ENCODE assay signal across 8 cellular contexts in the genomic region with DNA sequence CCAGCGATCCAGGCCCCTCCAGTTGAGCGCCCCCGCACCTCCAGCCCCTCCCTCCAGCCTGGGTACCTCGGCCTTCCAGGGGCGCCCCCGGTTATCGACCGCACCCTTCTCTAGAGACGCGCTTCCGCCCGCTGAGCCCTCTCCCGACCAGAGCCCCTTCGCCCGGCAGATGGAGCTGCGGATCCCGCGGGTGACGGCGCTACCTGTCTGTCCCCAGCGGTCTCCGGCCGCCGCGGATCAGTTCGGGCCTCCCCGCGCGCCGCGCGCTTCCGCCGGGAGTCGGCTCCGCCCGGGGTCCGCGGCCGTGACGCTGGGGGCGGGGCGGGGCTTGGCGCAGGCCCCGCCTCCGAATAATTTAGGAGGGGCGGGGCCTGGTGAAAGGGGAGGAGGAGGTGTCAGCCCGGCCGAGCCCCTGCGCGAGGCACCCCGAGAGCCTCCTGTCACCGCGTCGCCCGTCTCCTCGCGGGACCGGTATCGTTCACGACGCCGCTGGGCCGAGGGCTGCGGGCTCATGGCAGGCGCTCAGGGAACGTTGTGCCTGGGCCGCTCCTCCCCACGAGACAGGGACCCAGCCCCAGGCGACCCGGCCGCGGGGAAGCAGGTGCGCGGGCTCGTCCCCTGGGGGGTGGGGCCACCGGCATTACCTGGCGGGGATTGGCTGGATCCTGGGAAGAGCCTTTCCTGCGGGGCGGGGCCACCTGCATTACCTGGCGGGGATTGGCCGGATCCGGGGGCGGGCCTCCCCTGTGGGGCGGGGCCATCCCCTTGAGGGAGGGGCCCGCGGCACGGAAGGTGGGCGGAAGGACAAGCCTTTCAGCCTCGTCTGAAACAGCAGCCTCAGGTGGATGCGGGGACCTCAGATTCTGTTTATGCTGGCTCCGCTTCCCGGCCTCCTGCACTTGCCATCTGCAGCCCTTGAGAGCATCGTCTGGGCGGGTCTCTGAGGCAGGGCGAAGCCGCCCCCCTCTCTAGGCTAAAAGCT. TPM values are rescaled to one million over a fixed set of nuclear protein-coding genes. Genes with fewer than 3 reads are reported as not detected.
DNase-seq lines count a peak whose midpoint lies in the region; ATAC-seq, FAIRE-seq and TF ChIP-seq lines count a peak whose summit lies in the region.

SPATA2L (minus strand) TSS at position 281 of the 982 bp plus-strand sequence. CDS start 473 bp downstream, outside the sequence.

- H3K9me3 Mint-ChIP-seq in immature natural killer cell, result no peaks in the 10 kb centered on the region

- peaks cover 24 to 34% of the 10 kb centered on the region in 2 donors for H3K4me1 Mint-ChIP-seq in immature natural killer cell

- WGBS in spleen, 5 donors, result 0 to 4% (median 1%) methylated on average over 31 to 97 of the region's 97 CpGs

- H3K27ac Mint-ChIP-seq in immature natural killer cell, result peak within 1 kb of the TSS; percentile 82 to 92 (median 87)

- H3K4me3 ChIP-seq in AG04450 (ENCODE audit: low read depth, low read length), result peak within 1 kb of the TSS; percentile 79
- H3K4me3 ChIP-seq in WERI-Rb-1 (ENCODE audit: low read depth, low read length), result peak within 1 kb of the TSS; percentile 55
- H3K4me3 ChIP-seq in bronchial epithelial cell (ENCODE audit: low read depth, low read length), result peak within 1 kb of the TSS; percentile 79
- H3K4me3 ChIP-seq in spleen, result peak within 1 kb of the TSS; percentile 53 to 82 (median 72)

- peak within 1 kb of the TSS; percentile 67 to 84 (median 79) for H3K4me3 Mint-ChIP-seq in immature natural killer cell

- CTCF ChIA-PET in AG04450 (lab: Charles Lee), result interaction anchor here (0.7 to 0.9 kb wide), 2 partner anchors 86 to 159 kb away, joined by 3 to 4 read pairs; no protein-coding TSS in a partner anchor

- H3K9me3 ChIP-seq in AG04450 (ENCODE audit: control insufficient read depth, insufficient read depth, low read length) (no peaks in the 10 kb centered on the region), WERI-Rb-1 (ENCODE audit: severe bottlenecking) (no peaks in the 10 kb centered on the region), spleen (no peaks in the 10 kb centered on the region)

- peaks cover 3 to 17% (median 7%) of the 10 kb centered on the region in 3 donors for H3K27me3 Mint-ChIP-seq in immature natural killer cell (ENCODE audit: low read depth in 3 of 3)

- H3K27ac ChIP-seq in AG04450 (ENCODE audit: low read depth, low read length), result peak within 1 kb of the TSS; percentile 68
- peak within 1 kb of the TSS; percentile 56 for H3K27ac ChIP-seq in WERI-Rb-1
- H3K27ac ChIP-seq in spleen, result peak within 1 kb of the TSS; percentile 61 to 95 (median 87)

- POLR2A ChIA-PET in AG04450 (lab: Yijun Ruan, JAX), result no interaction called here

- peak; percentile 61 for ATAC-seq in GM18867 (IDR thresholded peaks at IDR 0.05; ENCODE audit: unreplicated experiment)
- peak; percentile 56 for ATAC-seq in HG03095 (IDR thresholded peaks at IDR 0.05; ENCODE audit: unreplicated experiment)

- no peak; the same call in 1 of the 2 replicates for TF ChIP-seq CTCF in AG04450 (IDR thresholded peaks at IDR 0.05; ENCODE audit: low read depth, low read length)
- TF ChIP-seq CTCF in WERI-Rb-1 (IDR thresholded peaks at IDR 0.05; ENCODE audit: low read depth, low read length), result no peak
- TF ChIP-seq CTCF in bronchial epithelial cell (IDR thresholded peaks at IDR 0.05; ENCODE audit: insufficient read depth, low read length, severe bottlenecking), result peak; percentile 57
- peak in 4 of 11 experiments; percentile 6 to 42 (median 24) for TF ChIP-seq CTCF in spleen (IDR thresholded peaks at IDR 0.05 in 8 of 11, conservative IDR thresholded peaks at IDR 0.05 in 3 of 11)

- FAIRE-seq in bronchial epithelial cell (lab: Jason Lieb, UNC), result no peak

- peaks cover 18 to 62% (median 39%) of the 10 kb centered on the region in 6 donors for H3K4me1 ChIP-seq in spleen

- no peaks in the 10 kb centered on the region for H3K27me3 ChIP-seq in AG04450 (ENCODE audit: control insufficient read depth, insufficient read depth, low read length)
- no peaks in the 10 kb centered on the region for H3K27me3 ChIP-seq in WERI-Rb-1 (ENCODE audit: insufficient read depth, low read depth, severe bottlenecking)
- no peaks in the 10 kb centered on the region for H3K27me3 ChIP-seq in bronchial epithelial cell (ENCODE audit: control insufficient read depth, insufficient read depth, low read length)
- H3K27me3 ChIP-seq in spleen (replicated peaks in 1 of 7), result no peaks in the 10 kb centered on the region

- intact Hi-C loops in spleen (cut with DNase I; ENCODE audit: low total_unique reads), result loop anchor here (5.0 kb wide), 1 partner anchor 91 kb away; no protein-coding TSS in a partner anchor

- H3K36me3 Mint-ChIP-seq in immature natural killer cell, result no peaks in the 10 kb centered on the region

- TF ChIP-seq POLR2A in spleen (IDR thresholded peaks at IDR 0.05), result peak in 1 of 3 donors; percentile 68

- DNase-seq in AG04450 (ENCODE audit: low read depth, low spot score) (no peak), NCI-H2196 (lab: John Stamatoyannopoulos, UW; ENCODE audit: unreplicated experiment) (peak; percentile 86), WERI-Rb-1 (peak; percentile 93), bronchial epithelial cell (ENCODE audit: low read depth) (peak; percentile 85), immature natural killer cell (peak; percentile 97 to 98 (median 98)), spleen (peak; percentile 98)

- H3K36me3 ChIP-seq in WERI-Rb-1, result no peaks in the 10 kb centered on the region
- peaks cover 2% of the 10 kb centered on the region for H3K36me3 ChIP-seq in bronchial epithelial cell (ENCODE audit: control insufficient read depth, insufficient read depth, low read length)
- H3K36me3 ChIP-seq in spleen, result peaks cover 0 to 15% (median 10%) of the 10 kb centered on the region in 6 donors

RNA-seq across cellular contexts. Expression of gene SPATA2L, which starts in this region (rescaled TPM):
- polyA plus RNA-seq in AG04450 (2011; rRNA removed) (2.6 and 4.0 TPM in 2 replicates), immature natural killer cell (10 to 100 TPM in 2 of 3 donors, 1 to 10 TPM in 1; 4.7 to 14.5 (median 13.4) TPM), spleen (1 to 10 TPM; 4.6 to 6.3 (median 5.7) TPM)
- 2.1 and 3.7 TPM in 2 replicates for polyA minus RNA-seq in AG04450 (2011; rRNA and poly(A)+ RNA removed)
- total RNA-seq in bronchial epithelial cell (12.1 and 14.2 TPM in 2 replicates), spleen (10 to 100 TPM in 6 of 7 donors, 1 to 10 TPM in 1; 6.8 to 16.9 (median 10.5) TPM)
